In genomic region chr4:19236473-19236872, GRCh38 we compare ENCODE assay signal across 1 cellular context.
TF ChIP-seq lines count a peak whose summit lies in the region.

No MANE protein-coding gene starts in this region.

TF ChIP-seq in H1, 55 proteins besides CTCF, POLR2A, EP300 and RAD21:
- TF ChIP-seq ASH2L (IDR thresholded peaks at IDR 0.05; ENCODE audit: low read length), result no peak
- TF ChIP-seq BACH1 (IDR thresholded peaks at IDR 0.05; ENCODE audit: low read length), result no peak
- TF ChIP-seq MAFK (IDR thresholded peaks at IDR 0.05; ENCODE audit: low read depth, low read length), result no peak
- TF ChIP-seq KDM4A (IDR thresholded peaks at IDR 0.05; ENCODE audit: low read depth, low read length, severe bottlenecking), result no peak
- no peak for TF ChIP-seq CTBP2 (IDR thresholded peaks at IDR 0.05; ENCODE audit: borderline replicate concordance, insufficient read depth, insufficient read length, low read length)
- TF ChIP-seq EGR1 (IDR thresholded peaks at IDR 0.05; ENCODE audit: borderline replicate concordance, low read depth, low read length), result no peak
- TF ChIP-seq POLR2AphosphoS5 (IDR thresholded peaks at IDR 0.05; ENCODE audit: low read depth, low read length), result no peak
- no peak for TF ChIP-seq RBBP5 (IDR thresholded peaks at IDR 0.05; ENCODE audit: borderline replicate concordance, low read depth, low read length)
- TF ChIP-seq CBX8 (IDR thresholded peaks at IDR 0.05; ENCODE audit: borderline replicate concordance, low read depth, low read length), result no peak
- TF ChIP-seq HDAC2 (IDR thresholded peaks at IDR 0.05; ENCODE audit: borderline replicate concordance in 1 of 2, low read depth in 2 of 2, low read length in 2 of 2), result no peak
- TF ChIP-seq MAX (IDR thresholded peaks at IDR 0.05), result no peak
- TF ChIP-seq KDM5A (IDR thresholded peaks at IDR 0.05; ENCODE audit: low read length), result no peak
- no peak for TF ChIP-seq NRF1 (IDR thresholded peaks at IDR 0.05; ENCODE audit: low read depth, low read length)
TF ChIP-seq in H1: peak in this region for 0.
